In the genomic region with DNA sequence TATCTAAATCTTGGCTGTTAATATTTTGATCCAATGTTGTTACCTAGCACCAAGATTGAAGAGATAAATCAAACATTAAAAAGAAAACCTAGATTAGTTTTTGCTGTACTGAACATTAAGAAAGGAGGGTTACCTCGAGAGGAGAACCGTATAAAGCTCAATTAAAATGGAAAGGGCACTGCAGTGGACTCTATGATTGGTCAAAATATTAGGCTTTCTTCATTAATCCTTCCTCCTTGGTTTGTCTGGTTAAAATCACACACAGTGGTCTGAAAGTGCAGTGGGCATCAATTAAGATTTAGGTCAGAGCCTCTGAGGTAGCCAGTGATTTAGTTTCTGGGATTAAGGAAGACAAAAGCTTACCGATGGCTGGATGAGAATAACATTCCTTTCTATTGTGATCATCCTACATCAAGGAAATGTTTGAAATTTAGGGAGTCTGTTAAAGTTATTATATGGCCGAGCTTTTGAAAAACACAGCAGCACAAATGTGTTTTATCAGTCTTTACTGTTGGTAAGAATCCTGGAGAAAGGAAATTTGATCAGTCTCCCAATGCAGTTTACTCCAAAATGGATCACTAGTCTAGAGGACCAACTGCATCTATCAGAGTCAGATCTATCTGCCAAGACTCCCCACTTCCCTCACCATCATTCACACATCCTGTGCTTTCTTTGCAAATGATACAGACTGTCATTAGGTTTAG, we compare ENCODE assay signal across 8 cellular contexts.
DNase-seq lines count a peak whose midpoint lies in the region; ATAC-seq and TF ChIP-seq lines count a peak whose summit lies in the region.

No MANE protein-coding gene starts in this region.

- peaks cover 37 to 47% (median 42%) of the 10 kb centered on the region in 4 donors for H3K4me1 ChIP-seq in esophagus muscularis mucosa
- peaks cover 0 to 23% of the 10 kb centered on the region in 2 donors for H3K4me1 ChIP-seq in gastrocnemius medialis

- H3K27ac ChIP-seq in esophagus muscularis mucosa (replicated peaks in 1 of 4) (peak overlapping the region; percentile 8 to 78 (median 52)), gastrocnemius medialis (peak overlapping the region; percentile 79 to 88 (median 83))

- TF ChIP-seq CTCF in esophagus muscularis mucosa (IDR thresholded peaks at IDR 0.05) (no peak), gastrocnemius medialis (IDR thresholded peaks at IDR 0.05 in 4 of 5, conservative IDR thresholded peaks at IDR 0.05 in 1 of 5) (no peak)

- no peak for TF ChIP-seq POLR2A in esophagus muscularis mucosa (IDR thresholded peaks at IDR 0.05; ENCODE audit: low read depth)
- TF ChIP-seq POLR2A in gastrocnemius medialis (IDR thresholded peaks at IDR 0.05) = no peak

- intact Hi-C loops in esophagus muscularis mucosa (cut with DNase I) (no loop called here), gastrocnemius medialis (cut with DNase I; ENCODE audit: low total_unique reads) (loop anchor here (5.0 kb wide), 1 partner anchor 70 kb away; no protein-coding TSS in a partner anchor)

- TF ChIP-seq EP300 in esophagus muscularis mucosa (IDR thresholded peaks at IDR 0.05) = no peak

- H3K9me3 ChIP-seq in esophagus muscularis mucosa (no peaks in the 10 kb centered on the region), gastrocnemius medialis (no peaks in the 10 kb centered on the region)

- 39% methylated on average over 4 of the region's 4 CpGs for WGBS in esophagus muscularis mucosa

- in situ Hi-C loops in gastrocnemius medialis (cut with MboI; ENCODE audit: low sequenced_read_pairs in 4 of 4) = no loop called here

- H3K4me3 ChIP-seq in esophagus muscularis mucosa (no peak overlapping the region), gastrocnemius medialis (no peak overlapping the region)

- peak; percentile 1 for ATAC-seq in GM18867 (IDR thresholded peaks at IDR 0.05; ENCODE audit: unreplicated experiment)
- no peak for ATAC-seq in gastrocnemius medialis
- no peak for ATAC-seq in HG03571 (IDR thresholded peaks at IDR 0.05; ENCODE audit: unreplicated experiment)

- DNase-seq in RPMI7951 (ENCODE audit: low read depth) = peak; percentile 29
- DNase-seq in esophagus muscularis mucosa (ENCODE audit: extremely low spot score) = no peak
- no peak for DNase-seq in gastrocnemius medialis
- DNase-seq in stimulated activated CD4-positive, alpha-beta T cell treated with anti-CD3 and anti-CD28 coated beads, Interleukin-2, amount 100 ng/mL, for 48 hours = no peak
- DNase-seq in LoVo (ENCODE audit: low spot score) = no peak
- no peak for DNase-seq in HT-29 (ENCODE audit: low spot score)

- H3K36me3 ChIP-seq in esophagus muscularis mucosa = no peaks in the 10 kb centered on the region
- H3K36me3 ChIP-seq in gastrocnemius medialis = no peaks in the 10 kb centered on the region

- H3K27me3 ChIP-seq in esophagus muscularis mucosa = no peaks in the 10 kb centered on the region
- no peaks in the 10 kb centered on the region for H3K27me3 ChIP-seq in gastrocnemius medialis
